In the genomic region with DNA sequence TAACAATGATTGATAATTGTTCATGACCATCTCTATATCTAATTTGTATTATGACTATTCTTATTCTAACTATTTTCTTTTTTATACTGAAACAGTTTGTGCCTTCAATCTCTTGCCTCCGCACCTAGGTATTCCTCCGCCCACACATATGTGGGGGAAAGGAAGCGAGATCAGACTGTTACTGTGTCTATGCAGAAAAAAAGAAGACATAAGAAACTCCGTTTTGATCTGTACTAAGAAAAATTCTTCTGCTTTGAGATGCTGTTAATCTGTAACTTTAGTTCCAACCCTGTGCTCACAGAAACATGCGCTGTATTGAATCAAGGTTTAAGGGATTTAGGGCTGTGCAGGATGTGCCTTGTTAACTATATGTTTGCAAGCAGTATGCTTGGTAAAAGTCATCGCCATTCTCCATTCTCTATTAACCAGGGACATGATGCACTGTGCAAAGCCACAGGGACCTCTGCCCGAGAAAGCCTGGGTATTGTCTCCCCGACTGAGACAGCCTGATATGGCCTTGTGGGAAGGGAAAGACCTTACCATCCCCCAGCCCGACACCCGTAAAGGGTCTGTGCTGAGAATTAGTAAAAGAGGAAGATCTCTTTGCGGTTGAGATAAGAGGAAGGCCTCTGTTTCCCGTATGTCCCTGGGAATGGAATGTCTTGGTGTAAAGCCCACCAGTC, we compare ENCODE assay signal across 9 cellular contexts. TPM values are rescaled to one million over a fixed set of nuclear protein-coding genes. Genes with fewer than 3 reads are reported as not detected.
DNase-seq lines count a peak whose midpoint lies in the region; ATAC-seq, FAIRE-seq and TF ChIP-seq lines count a peak whose summit lies in the region.
"Had no signal": no experiment of that assay in that cellular context is flagged by ENCODE, and none has a peak within 500 bp of the region (broad histone marks: within the 10 kb centered on the region; RNA-seq: fewer than 3 reads in every experiment).

No MANE protein-coding gene starts in this region.

- 61% methylated on average over 12 of the region's 12 CpGs for WGBS in A549 (ENCODE audit: missing lambda C conversion rate)

- CTCF ChIA-PET in A549 (lab: Yijun Ruan, JAX): no interaction called here

- no peak for TF ChIP-seq EP300 in A549 (IDR thresholded peaks at IDR 0.05)

- TF ChIP-seq POLR2A in A549 (IDR thresholded peaks at IDR 0.05; ENCODE audit: low read length): no peak

- POLR2A ChIA-PET in A549 (lab: Yijun Ruan, JAX): no interaction called here

- H3K4me2 ChIP-seq in A549: peak overlapping the region; percentile 33; the same call in 2 of the 3 replicates

- no peaks in the 10 kb centered on the region for H3K27me3 Mint-ChIP-seq in activated T-cell treated with anti-CD3 and anti-CD28 coated beads, Interleukin-2, amount 50 U/mL, for 24 hours

- DNase-seq in A549 (ENCODE audit: low read depth in 1 of 2, low spot score in 1 of 2) (no peak), GM18507 (ENCODE audit: extremely low spot score, insufficient read length, low read depth) (no peak), medulla oblongata (ENCODE audit: extremely low spot score) (peak; percentile 55), NCI-H2196 treated with DMSO at 0.1 percent for 48 hours (lab: John Stamatoyannopoulos, UW; ENCODE audit: unreplicated experiment) (no peak), NCI-H2227 (lab: John Stamatoyannopoulos, UW; ENCODE audit: unreplicated experiment) (no peak), NCI-H2107 treated with DMSO at 0.1 percent for 48 hours (lab: John Stamatoyannopoulos, UW; ENCODE audit: unreplicated experiment) (no peak)
- DNase-seq in activated T-cell treated with anti-CD3 and anti-CD28 coated beads, Interleukin-2, amount 50 U/mL, for 24 hours: no peak
- DNase-seq: trophoblast cell had no signal

- H3K4me3 Mint-ChIP-seq in activated T-cell treated with anti-CD3 and anti-CD28 coated beads, Interleukin-2, amount 50 U/mL, for 24 hours: peak overlapping the region; percentile 70

- no peak for TF ChIP-seq RAD21 in A549 (conservative IDR thresholded peaks at IDR 0.05 in 1 of 2, IDR thresholded peaks at IDR 0.05 in 1 of 2)

- H3K9me3 Mint-ChIP-seq in activated T-cell treated with anti-CD3 and anti-CD28 coated beads, Interleukin-2, amount 50 U/mL, for 24 hours: no peaks in the 10 kb centered on the region

- no peak for ATAC-seq in A549
- no peak for ATAC-seq in GM21515 (IDR thresholded peaks at IDR 0.05; ENCODE audit: unreplicated experiment)

- H3K4me1 Mint-ChIP-seq in activated T-cell treated with anti-CD3 and anti-CD28 coated beads, Interleukin-2, amount 50 U/mL, for 24 hours (ENCODE audit: low read depth): peaks cover 50% of the 10 kb centered on the region

- peak overlapping the region; percentile 86 for H3K27ac Mint-ChIP-seq in activated T-cell treated with anti-CD3 and anti-CD28 coated beads, Interleukin-2, amount 50 U/mL, for 24 hours

- H3K9me3 ChIP-seq in A549: no peaks in the 10 kb centered on the region

- TF ChIP-seq CTCF in A549 (IDR thresholded peaks at IDR 0.05): no peak

- H3K27ac ChIP-seq in A549: no peak overlapping the region

- peaks cover 24% of the 10 kb centered on the region for H3K36me3 Mint-ChIP-seq in activated T-cell treated with anti-CD3 and anti-CD28 coated beads, Interleukin-2, amount 50 U/mL, for 24 hours (ENCODE audit: low read depth)

- FAIRE-seq in A549 (lab: Jason Lieb, UNC) (no peak), GM18507 (lab: Jason Lieb, UNC) (peak; percentile 54)

- H3K4me1 ChIP-seq in A549: peaks cover 18% of the 10 kb centered on the region

- no peak overlapping the region for H3K4me3 ChIP-seq in A549

TF ChIP-seq in A549, 52 proteins besides CTCF, POLR2A, EP300 and RAD21:
- TF ChIP-seq NFE2L2 (conservative IDR thresholded peaks at IDR 0.05; ENCODE audit: low read length): no peak
- TF ChIP-seq SMC3 (IDR thresholded peaks at IDR 0.05): no peak
- TF ChIP-seq RARB (CRISPR knock-in tag; IDR thresholded peaks at IDR 0.05): no peak
- TF ChIP-seq MYC (IDR thresholded peaks at IDR 0.05; ENCODE audit: borderline replicate concordance, low read length): no peak
- no peak for TF ChIP-seq TFCP2L1 (CRISPR knock-in tag; IDR thresholded peaks at IDR 0.05)
- no peak for TF ChIP-seq CHD2 (IDR thresholded peaks at IDR 0.05; ENCODE audit: low read length, partially characterized antibody)
- TF ChIP-seq KDM5A (IDR thresholded peaks at IDR 0.05): no peak
- TF ChIP-seq ZNF302 (CRISPR knock-in tag; IDR thresholded peaks at IDR 0.05): no peak
- no peak for TF ChIP-seq HOXA7 (CRISPR knock-in tag; IDR thresholded peaks at IDR 0.05)
- no peak for TF ChIP-seq CHD4 (IDR thresholded peaks at IDR 0.05; ENCODE audit: borderline replicate concordance)
- TF ChIP-seq MAFK (IDR thresholded peaks at IDR 0.05; ENCODE audit: partially characterized antibody): no peak
- no peak for TF ChIP-seq BHLHE40 (IDR thresholded peaks at IDR 0.05; ENCODE audit: low read depth, low read length)
- TF ChIP-seq ZSCAN20 (CRISPR knock-in tag; IDR thresholded peaks at IDR 0.05): no peak
- TF ChIP-seq, protein P1, sequence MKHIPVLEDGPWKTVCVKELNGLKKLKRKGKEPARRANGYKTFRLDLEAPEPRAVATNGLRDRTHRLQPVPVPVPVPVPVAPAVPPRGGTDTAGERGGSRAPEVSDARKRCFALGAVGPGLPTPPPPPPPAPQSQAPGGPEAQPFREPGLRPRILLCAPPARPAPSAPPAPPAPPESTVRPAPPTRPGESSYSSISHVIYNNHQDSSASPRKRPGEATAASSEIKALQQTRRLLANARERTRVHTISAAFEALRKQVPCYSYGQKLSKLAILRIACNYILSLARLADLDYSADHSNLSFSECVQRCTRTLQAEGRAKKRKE (CRISPR knock-in tag; IDR thresholded peaks at IDR 0.05; ENCODE audit: low read depth): no peak
- TF ChIP-seq ZFP36 (IDR thresholded peaks at IDR 0.05; ENCODE audit: borderline replicate concordance, partially characterized antibody): no peak
- no peak for TF ChIP-seq CBX8 (IDR thresholded peaks at IDR 0.05)
- no peak for TF ChIP-seq HOXB13 (CRISPR knock-in tag; IDR thresholded peaks at IDR 0.05; ENCODE audit: low read depth)
- no peak for TF ChIP-seq RCOR1 (IDR thresholded peaks at IDR 0.05; ENCODE audit: low read depth, low read length)
TF ChIP-seq in A549: peak in this region for 0.

RNA-seq across cellular contexts. Expression of gene SCYL1, which starts 2.1 kb away (rescaled TPM):
- 30.8 and 33.6 TPM in 2 replicates for polyA plus RNA-seq in A549 (2011; rRNA removed)
- 88.0 and 105 TPM in 2 replicates for polyA plus RNA-seq in A549 (2012; cell fraction: cytosol; rRNA removed)
- 125 and 152 TPM in 2 replicates for polyA plus RNA-seq in A549 (2012; cell fraction: nucleus; rRNA removed)
- polyA plus RNA-seq in A549 (2017; fragmentation: RNase III; extraction: RNeasy Plus Mini Kit Qiagen cat#74134 plus additional on column Dnase treatment): 41.8 to 46.8 TPM (median 45.9 TPM) in 3 replicates
- polyA minus RNA-seq in A549 (2011; rRNA and poly(A)+ RNA removed): 39.1 and 43.6 TPM in 2 replicates

RNA-seq across cellular contexts. Expression of gene MALAT1, which starts 23.9 kb away (rescaled TPM):
- polyA plus RNA-seq in A549 (2011; rRNA removed) (1,041 and 1,340 TPM in 2 replicates), A549 (2017; fragmentation: RNase III; extraction: RNeasy Plus Mini Kit Qiagen cat#74134 plus additional on column Dnase treatment) (167 to 203 TPM (median 188 TPM) in 3 replicates)
- polyA plus RNA-seq in A549 (2012; cell fraction: cytosol; rRNA removed): 24.8 and 29.0 TPM in 2 replicates
- polyA plus RNA-seq in A549 (2012; cell fraction: nucleus; rRNA removed): 215 and 608 TPM in 2 replicates
- 10,326 and 11,734 TPM in 2 replicates for polyA minus RNA-seq in A549 (2011; rRNA and poly(A)+ RNA removed)

RNA-seq across cellular contexts. Expression of gene LTBP3, which starts 35.4 kb away (rescaled TPM):
- polyA plus RNA-seq in A549 (2011; rRNA removed): 28.6 and 39.9 TPM in 2 replicates
- 130 and 136 TPM in 2 replicates for polyA plus RNA-seq in A549 (2012; cell fraction: cytosol; rRNA removed)
- 715 and 951 TPM in 2 replicates for polyA plus RNA-seq in A549 (2012; cell fraction: nucleus; rRNA removed)
- 107 to 134 TPM (median 123 TPM) in 3 replicates for polyA plus RNA-seq in A549 (2017; fragmentation: RNase III; extraction: RNeasy Plus Mini Kit Qiagen cat#74134 plus additional on column Dnase treatment)
- polyA minus RNA-seq in A549 (2011; rRNA and poly(A)+ RNA removed): 25.4 and 44.5 TPM in 2 replicates

RNA-seq across cellular contexts. Expression of gene ZNRD2, which starts 47.5 kb away (rescaled TPM):
- polyA plus RNA-seq in A549 (2011; rRNA removed) (28.2 and 32.3 TPM in 2 replicates), A549 (2017; fragmentation: RNase III; extraction: RNeasy Plus Mini Kit Qiagen cat#74134 plus additional on column Dnase treatment) (66.1 to 68.2 TPM (median 68.1 TPM) in 3 replicates)
- polyA plus RNA-seq in A549 (2012; cell fraction: cytosol; rRNA removed): 114 and 117 TPM in 2 replicates
- 107 and 125 TPM in 2 replicates for polyA plus RNA-seq in A549 (2012; cell fraction: nucleus; rRNA removed)
- 8.1 and 14.2 TPM in 2 replicates for polyA minus RNA-seq in A549 (2011; rRNA and poly(A)+ RNA removed)

RNA-seq across cellular contexts. Expression of gene FAM89B, which starts 49.6 kb away (rescaled TPM):
- 13.5 and 16.9 TPM in 2 replicates for polyA plus RNA-seq in A549 (2011; rRNA removed)
- polyA plus RNA-seq in A549 (2012; cell fraction: cytosol; rRNA removed): 35.2 and 57.6 TPM in 2 replicates
- 51.4 and 59.1 TPM in 2 replicates for polyA plus RNA-seq in A549 (2012; cell fraction: nucleus; rRNA removed)
- polyA plus RNA-seq in A549 (2017; fragmentation: RNase III; extraction: RNeasy Plus Mini Kit Qiagen cat#74134 plus additional on column Dnase treatment): 18.6 to 23.9 TPM (median 23.1 TPM) in 3 replicates
- polyA minus RNA-seq in A549 (2011; rRNA and poly(A)+ RNA removed): 8.3 and 16.3 TPM in 2 replicates
